8 cellular contexts compared by ENCODE assay signal in genomic region chr1:121362234-121362883, GRCh38.
DNase-seq lines count a peak whose midpoint lies in the region; ATAC-seq, FAIRE-seq and TF ChIP-seq lines count a peak whose summit lies in the region.
"Not testable (repeated sequence)": the region's sequence is repeated elsewhere in the genome, so short reads cannot be mapped to it uniquely, and the experiment has no call there.

No MANE protein-coding gene starts in this region.

- H3K27me3 Mint-ChIP-seq in WTC11 (ENCODE audit: low read depth); activated T-helper 2 cell treated with anti-CD3 and anti-CD28 coated beads, Interferon-gamma antibody, Interleukin-2, Interleukin-4, amounts not matched to agents 10 μg/mL and 5 μg/mL and 100 μg/mL, durations not matched to agents 14 hours and 24 hours and 36 hours (ENCODE audit: low read depth); endothelial cell (ENCODE audit: unreplicated experiment): not testable (repeated sequence)

- RAD21 ChIA-PET in HCT116 (lab: Charles Lee; ENCODE audit: low non-redundant PET in 1 of 2, low total read pairs in 2 of 2, uncharacterized antibody in 2 of 2, unreplicated experiment in 2 of 2) = not testable (repeated sequence)

- H3K4me1 ChIP-seq in HCT116 (ENCODE audit: control insufficient read depth in 1 of 2, insufficient read depth in 2 of 2, low read length in 2 of 2); PC-3 (ENCODE audit: insufficient read depth, low read length); kidney (ENCODE audit: control insufficient read depth in 1 of 2, insufficient read depth in 1 of 2, low read depth in 1 of 2, low read length in 2 of 2); stomach: not testable (repeated sequence)

- H3K36me3 Mint-ChIP-seq in WTC11; activated T-helper 2 cell treated with anti-CD3 and anti-CD28 coated beads, Interferon-gamma antibody, Interleukin-2, Interleukin-4, amounts not matched to agents 10 μg/mL and 5 μg/mL and 100 μg/mL, durations not matched to agents 14 hours and 24 hours and 36 hours (ENCODE audit: low read depth); endothelial cell (ENCODE audit: low read depth, unreplicated experiment): not testable (repeated sequence)

- H3K9ac ChIP-seq in HCT116 (ENCODE audit: low read length); PC-3 (ENCODE audit: low read length); kidney (ENCODE audit: low read length in 2 of 2): not testable (repeated sequence)

- POLR2A ChIA-PET in HCT116 (lab: Charles Lee); PC-3 (lab: Charles Lee; ENCODE audit: unreplicated experiment); WTC11 (lab: Charles Lee): not testable (repeated sequence)

- 17 to 76% (median 66%) methylated on average over 1 to 3 of the region's 4 CpGs for WGBS in stomach, 5 donors

- not testable (repeated sequence) for H4K20me1 ChIP-seq in HCT116 (ENCODE audit: insufficient read depth); PC-3 (ENCODE audit: low read length)

- not testable (repeated sequence) for DNase-seq in HCT116 (ENCODE audit: low read depth, low spot score); PC-3; WTC11 (ENCODE audit: low spot score); activated T-helper 2 cell treated with anti-CD3 and anti-CD28 coated beads, Interferon-gamma antibody, Interleukin-2, Interleukin-4, amounts not matched to agents 10 μg/mL and 5 μg/mL and 100 μg/mL, durations not matched to agents 14 hours and 24 hours and 36 hours (ENCODE audit: low spot score)
- DNase-seq in endothelial cell (ENCODE audit: low spot score) = peak; percentile 7
- DNase-seq in kidney = peak; percentile 15
- DNase-seq in posterior vena cava (ENCODE audit: low spot score) = peak; percentile 81
- DNase-seq in stomach = peak; percentile 25

- H3K4me3 ChIP-seq in HCT116 (replicated peaks in 1 of 2; ENCODE audit: low read depth in 1 of 2, low read length in 2 of 2); PC-3 (ENCODE audit: low read length); kidney (ENCODE audit: low read length in 2 of 2); stomach: not testable (repeated sequence)

- not testable (repeated sequence) for TF ChIP-seq CTCF in HCT116 (IDR thresholded peaks at IDR 0.05 in 2 of 3, conservative IDR thresholded peaks at IDR 0.05 in 1 of 3; ENCODE audit: borderline replicate concordance in 1 of 3, insufficient read depth in 1 of 3, low read depth in 2 of 3, low read length in 2 of 3); PC-3 (conservative IDR thresholded peaks at IDR 0.05; ENCODE audit: low read depth, low read length); WTC11 (IDR thresholded peaks at IDR 0.05); endothelial cell (IDR thresholded peaks at IDR 0.05; ENCODE audit: unreplicated experiment); kidney (IDR thresholded peaks at IDR 0.05; ENCODE audit: borderline replicate concordance, extremely low read depth, insufficient read depth); stomach (IDR thresholded peaks at IDR 0.05)

- not testable (repeated sequence) for H3K79me2 ChIP-seq in HCT116 (ENCODE audit: insufficient read depth, low read length); PC-3 (ENCODE audit: low read length)

- not testable (repeated sequence) for H2AFZ ChIP-seq in HCT116 (ENCODE audit: low read depth, low read length, poor library complexity, severe bottlenecking); PC-3 (ENCODE audit: low read length)

- TF ChIP-seq EP300 in stomach (IDR thresholded peaks at IDR 0.05) = not testable (repeated sequence)

- not testable (repeated sequence) for H3F3A ChIP-seq in PC-3 (ENCODE audit: low read length, unreplicated experiment)

- intact Hi-C loops in HCT116 (cut with micrococcal nuclease); PC-3 (cut with micrococcal nuclease); activated T-helper 2 cell treated with anti-CD3 and anti-CD28 coated beads, Interferon-gamma antibody, Interleukin-2, Interleukin-4, amounts not matched to agents 10 μg/mL and 5 μg/mL and 100 μg/mL, durations not matched to agents 14 hours and 24 hours and 36 hours (cut with micrococcal nuclease); kidney (cut with DNase I); posterior vena cava (cut with DNase I); stomach (cut with DNase I; ENCODE audit: low total_unique reads): not testable (repeated sequence)

- not testable (repeated sequence) for TF ChIP-seq POLR2A in HCT116 (IDR thresholded peaks at IDR 0.05; ENCODE audit: borderline replicate concordance, extremely low read depth, insufficient read depth, insufficient read length); stomach (IDR thresholded peaks at IDR 0.05)

- H3K36me3 ChIP-seq in HCT116 (ENCODE audit: control insufficient read depth in 1 of 2, insufficient read depth in 2 of 2, low read length in 2 of 2); PC-3 (ENCODE audit: low read depth, low read length); kidney (ENCODE audit: control insufficient read depth in 1 of 2, insufficient read depth in 2 of 2, low read length in 2 of 2); stomach: not testable (repeated sequence)

- H3K27me3 ChIP-seq in HCT116 (ENCODE audit: insufficient read depth, low read length); PC-3 (ENCODE audit: low read length); stomach: not testable (repeated sequence)

- ATAC-seq in HCT116 (peak; percentile 57), PC-3 (peak; percentile 55), WTC11 (peak; percentile 43)

- H3K27ac ChIP-seq in HCT116 (ENCODE audit: low read depth, low read length); PC-3 (ENCODE audit: low read length); kidney (ENCODE audit: low read depth in 2 of 2, low read length in 2 of 2); stomach: not testable (repeated sequence)

- not testable (repeated sequence) for H3K4me1 Mint-ChIP-seq in WTC11; activated T-helper 2 cell treated with anti-CD3 and anti-CD28 coated beads, Interferon-gamma antibody, Interleukin-2, Interleukin-4, amounts not matched to agents 10 μg/mL and 5 μg/mL and 100 μg/mL, durations not matched to agents 14 hours and 24 hours and 36 hours (ENCODE audit: low read depth); endothelial cell (ENCODE audit: unreplicated experiment)

- not testable (repeated sequence) for H3K4me2 ChIP-seq in HCT116 (ENCODE audit: low read length); PC-3 (ENCODE audit: low read length)

- H3K4me3 Mint-ChIP-seq in WTC11; endothelial cell (ENCODE audit: unreplicated experiment): not testable (repeated sequence)
- peak overlapping the region; percentile 21 for H3K4me3 Mint-ChIP-seq in activated T-helper 2 cell treated with anti-CD3 and anti-CD28 coated beads, Interferon-gamma antibody, Interleukin-2, Interleukin-4, amounts not matched to agents 10 μg/mL and 5 μg/mL and 100 μg/mL, durations not matched to agents 14 hours and 24 hours and 36 hours (ENCODE audit: low read depth)

- CTCF ChIA-PET in HCT116 (lab: Charles Lee); PC-3 (lab: Charles Lee); WTC11 (lab: Charles Lee): not testable (repeated sequence)

- H3K9me3 Mint-ChIP-seq in WTC11; activated T-helper 2 cell treated with anti-CD3 and anti-CD28 coated beads, Interferon-gamma antibody, Interleukin-2, Interleukin-4, amounts not matched to agents 10 μg/mL and 5 μg/mL and 100 μg/mL, durations not matched to agents 14 hours and 24 hours and 36 hours; endothelial cell (ENCODE audit: unreplicated experiment): not testable (repeated sequence)

- not testable (repeated sequence) for BruUV-seq in HCT116 (replicated peaks; lab: Mats Ljungman, UMichigan); PC-3 (replicated peaks; lab: Mats Ljungman, UMichigan)

- TF ChIP-seq RAD21 in HCT116 (IDR thresholded peaks at IDR 0.05; ENCODE audit: low read depth) = not testable (repeated sequence)

- H3K9me2 ChIP-seq in HCT116 (ENCODE audit: insufficient read depth); PC-3 (replicated peaks; ENCODE audit: low read length): not testable (repeated sequence)

- H3K9me3 ChIP-seq in HCT116 (ENCODE audit: control insufficient read depth in 1 of 2, insufficient read depth in 1 of 2, low read depth in 1 of 2, low read length in 2 of 2); PC-3 (ENCODE audit: low read length); kidney (ENCODE audit: control insufficient read depth in 1 of 2, low read length in 2 of 2); stomach: not testable (repeated sequence)

- not testable (repeated sequence) for H3K27ac Mint-ChIP-seq in WTC11; endothelial cell (ENCODE audit: unreplicated experiment)
- peak overlapping the region; percentile 79 for H3K27ac Mint-ChIP-seq in activated T-helper 2 cell treated with anti-CD3 and anti-CD28 coated beads, Interferon-gamma antibody, Interleukin-2, Interleukin-4, amounts not matched to agents 10 μg/mL and 5 μg/mL and 100 μg/mL, durations not matched to agents 14 hours and 24 hours and 36 hours

- FAIRE-seq in kidney (lab: Jason Lieb, UNC) = not testable (repeated sequence)
